ENCODE assay signal across 1 cellular context in genomic region chr15:52233405-52233804, GRCh38.
TF ChIP-seq lines count a peak whose summit lies in the region.

No MANE protein-coding gene starts in this region.

TF ChIP-seq in HepG2, 621 proteins besides CTCF, POLR2A, EP300 and RAD21 (continued from another document):
- TF ChIP-seq BATF2 (CRISPR knock-in tag; IDR thresholded peaks at IDR 0.05) (no peak), HDAC2 (CRISPR knock-in tag; IDR thresholded peaks at IDR 0.05) (no peak)
